ENCODE assay signal across 22 cellular contexts in genomic region chr17:14918540-14918939, GRCh38.
DNase-seq lines count a peak whose midpoint lies in the region; TF ChIP-seq lines count a peak whose summit lies in the region.
"Had no signal": no experiment of that assay in that cellular context is flagged by ENCODE, and none has a peak within 500 bp of the region (broad histone marks: within the 10 kb centered on the region; RNA-seq: fewer than 3 reads in every experiment).

No MANE protein-coding gene starts in this region.

- no peak overlapping the region for H2AFZ ChIP-seq in mesenchymal stem cell (ENCODE audit: low read depth, low read length)

- DNase-seq in AG10803 (ENCODE audit: low read depth) (peak; percentile 35), choroid plexus epithelial cell (ENCODE audit: low read depth) (peak; percentile 68), mesenchymal stem cell (peak; percentile 59), spleen (no peak), dermis blood vessel endothelial cell (no peak), Peyer's patch (no peak), Caco-2 (no peak)
- DNase-seq: activated CD4-positive, alpha-beta T cell treated with anti-CD3 and anti-CD28 coated beads, Interleukin-2, amount 50 U/mL, for 1 hour; activated effector memory CD4-positive, alpha-beta T cell treated with anti-CD3 and anti-CD28 coated beads, Interleukin-2, amount 50 U/mL, for 16 hours; DMS153; effector memory CD8-positive, alpha-beta T cell; hypothalamus; Kasumi-1; natural killer cell; NCI-H1092 treated with DMSO at 0.1 percent for 48 hours; NCI-H2081 treated with DMSO at 0.1 percent for 48 hours; NCI-H510A; psoas muscle; stimulated activated CD4-positive, alpha-beta T cell treated with anti-CD3 and anti-CD28 coated beads, Interleukin-12 subunit alpha, Interleukin-12 subunit beta, amount 100 ng/mL, for 4 hours had no signal

- H3K4me1 ChIP-seq in HUES64 (ENCODE audit: insufficient read depth, low read length) (peaks cover 25% of the 10 kb centered on the region), mesenchymal stem cell (ENCODE audit: control insufficient read depth, insufficient read depth, low read depth, low read length) (peaks cover 2% of the 10 kb centered on the region), spleen (no peaks in the 10 kb centered on the region), Peyer's patch (no peaks in the 10 kb centered on the region), Caco-2 (no peaks in the 10 kb centered on the region)
- H3K4me1 ChIP-seq: psoas muscle had no signal

- no peak overlapping the region for H3K23ac ChIP-seq in mesenchymal stem cell (ENCODE audit: low read length in 2 of 2)

- H2BK15ac ChIP-seq in mesenchymal stem cell (ENCODE audit: low read depth, poor library complexity, severe bottlenecking): no peak overlapping the region

- H3K9me3 ChIP-seq in HUES64 (ENCODE audit: insufficient read depth, low read depth, low read length) (peaks cover 5% of the 10 kb centered on the region; the same call in 1 of the 2 replicates), mesenchymal stem cell (ENCODE audit: control insufficient read depth, low read length) (no peaks in the 10 kb centered on the region), spleen (peaks cover 0 to 12% (median 6%) of the 10 kb centered on the region in 8 donors), Peyer's patch (no peaks in the 10 kb centered on the region), Caco-2 (no peaks in the 10 kb centered on the region)
- H3K9me3 ChIP-seq: psoas muscle had no signal

- no peaks in the 10 kb centered on the region for H3K36me3 Mint-ChIP-seq in Caco-2 (ENCODE audit: insufficient read depth, unreplicated experiment)
- H3K36me3 Mint-ChIP-seq: CD14-positive monocyte, memory B cell, natural killer cell had no signal

- H3K27ac Mint-ChIP-seq in Caco-2 (ENCODE audit: unreplicated experiment): no peak overlapping the region
- H3K27ac Mint-ChIP-seq: effector memory CD8-positive, alpha-beta T cell; memory B cell; natural killer cell had no signal

- CTCF ChIA-PET in Caco-2 (lab: Charles Lee): no interaction called here

- intact Hi-C loops in spleen (cut with DNase I; ENCODE audit: low total_unique reads) (no loop called here), Caco-2 (cut with micrococcal nuclease; ENCODE audit: unreplicated experiment) (no loop called here)

- no peaks in the 10 kb centered on the region for H3K27me3 ChIP-seq in HUES64 (ENCODE audit: insufficient read depth, low read length)
- H3K27me3 ChIP-seq in mesenchymal stem cell (ENCODE audit: control insufficient read depth in 1 of 2, insufficient read depth in 1 of 2, low read length in 2 of 2): no peaks in the 10 kb centered on the region
- H3K27me3 ChIP-seq in spleen (replicated peaks in 1 of 7): no peaks in the 10 kb centered on the region
- no peaks in the 10 kb centered on the region for H3K27me3 ChIP-seq in Peyer's patch
- H3K27me3 ChIP-seq in Caco-2 (replicated peaks; ENCODE audit: control insufficient read depth, insufficient read depth, low read length): no peaks in the 10 kb centered on the region

- H3K4ac ChIP-seq in mesenchymal stem cell (ENCODE audit: low read depth in 1 of 2, low read length in 2 of 2): no peak overlapping the region

- H3K27ac ChIP-seq in HUES64 (ENCODE audit: low read depth, low read length): peak overlapping the region; percentile 34; the same call in 1 of the 2 replicates
- H3K27ac ChIP-seq in mesenchymal stem cell (ENCODE audit: low read length, poor library complexity, severe bottlenecking): no peak overlapping the region
- no peak overlapping the region for H3K27ac ChIP-seq in spleen
- H3K27ac ChIP-seq in Peyer's patch: no peak overlapping the region
- H3K27ac ChIP-seq: psoas muscle had no signal

- H3K9ac ChIP-seq in HUES64 (ENCODE audit: low read depth, low read length): no peak overlapping the region
- no peak overlapping the region for H3K9ac ChIP-seq in mesenchymal stem cell (ENCODE audit: low read length)

- no peak overlapping the region for H3K4me2 ChIP-seq in mesenchymal stem cell (ENCODE audit: low read length, poor library complexity, severe bottlenecking)

- H4K91ac ChIP-seq in mesenchymal stem cell (ENCODE audit: low read length): no peak overlapping the region

- H2BK5ac ChIP-seq in mesenchymal stem cell (ENCODE audit: low read depth, low read length, poor library complexity, severe bottlenecking): no peak overlapping the region

- WGBS in HUES64: 64% methylated on average over 2 of the region's 4 CpGs
- WGBS in mesenchymal stem cell: 38% methylated on average over 2 of the region's 4 CpGs
- 31 to 47% (median 41%) methylated on average over 4 of the region's 4 CpGs for WGBS in spleen, 5 donors

- POLR2A ChIA-PET in Caco-2 (lab: Charles Lee): no interaction called here

- no peak overlapping the region for H3K14ac ChIP-seq in mesenchymal stem cell (ENCODE audit: low read length in 2 of 2)

- BruUV-seq in Caco-2 (replicated peaks; lab: Mats Ljungman, UMichigan): no TSS peak

- H3K79me1 ChIP-seq in mesenchymal stem cell (replicated peaks; ENCODE audit: low read length, poor library complexity, severe bottlenecking): no peaks in the 10 kb centered on the region

- no peaks in the 10 kb centered on the region for H3K4me1 Mint-ChIP-seq in Caco-2 (ENCODE audit: low read depth, unreplicated experiment)
- H3K4me1 Mint-ChIP-seq: memory B cell, natural killer cell had no signal

- no peak for TF ChIP-seq CTCF in AG10803 (conservative IDR thresholded peaks at IDR 0.05; ENCODE audit: low read length)
- TF ChIP-seq CTCF in choroid plexus epithelial cell (conservative IDR thresholded peaks at IDR 0.05; ENCODE audit: low read depth, low read length): no peak
- TF ChIP-seq CTCF in spleen (IDR thresholded peaks at IDR 0.05 in 8 of 11, conservative IDR thresholded peaks at IDR 0.05 in 3 of 11): no peak
- no peak for TF ChIP-seq CTCF in Peyer's patch (IDR thresholded peaks at IDR 0.05)
- TF ChIP-seq CTCF in Caco-2 (IDR thresholded peaks at IDR 0.05; ENCODE audit: insufficient read depth in 1 of 2, low read depth in 1 of 2, low read length in 1 of 2, severe bottlenecking in 1 of 2, unreplicated experiment in 1 of 2): no peak

- peaks cover 2% of the 10 kb centered on the region for H3K27me3 Mint-ChIP-seq in Caco-2 (ENCODE audit: insufficient read depth, unreplicated experiment)
- H3K27me3 Mint-ChIP-seq: memory B cell had no signal

- H3K18ac ChIP-seq in mesenchymal stem cell (ENCODE audit: low read depth in 1 of 2, low read length in 2 of 2): no peak overlapping the region

- H3K4me3 ChIP-seq in AG10803 (ENCODE audit: low read length): no peak overlapping the region
- H3K4me3 ChIP-seq in HUES64 (ENCODE audit: low read length): no peak overlapping the region
- no peak overlapping the region for H3K4me3 ChIP-seq in choroid plexus epithelial cell (ENCODE audit: low read depth, low read length)
- H3K4me3 ChIP-seq in mesenchymal stem cell (ENCODE audit: insufficient read depth in 1 of 2, low read depth in 1 of 2, low read length in 2 of 2): no peak overlapping the region
- no peak overlapping the region for H3K4me3 ChIP-seq in spleen
- H3K4me3 ChIP-seq in Peyer's patch: no peak overlapping the region
- H3K4me3 ChIP-seq in Caco-2 (ENCODE audit: low read depth, low read length): no peak overlapping the region
- H3K4me3 ChIP-seq: psoas muscle had no signal

- H2AK5ac ChIP-seq in mesenchymal stem cell (ENCODE audit: low read length, severe bottlenecking): no peak overlapping the region

- no peak overlapping the region for H2BK12ac ChIP-seq in mesenchymal stem cell (ENCODE audit: low read length in 2 of 2)

- H4K8ac ChIP-seq in mesenchymal stem cell (ENCODE audit: low read length): no peak overlapping the region

- H2BK120ac ChIP-seq in mesenchymal stem cell (ENCODE audit: low read depth, low read length): no peak overlapping the region

- H3K36me3 ChIP-seq in HUES64 (ENCODE audit: insufficient read depth, low read length) (no peaks in the 10 kb centered on the region), mesenchymal stem cell (ENCODE audit: control insufficient read depth in 1 of 2, insufficient read depth in 2 of 2, low read depth in 1 of 2, low read length in 2 of 2) (no peaks in the 10 kb centered on the region), spleen (no peaks in the 10 kb centered on the region), Peyer's patch (no peaks in the 10 kb centered on the region), Caco-2 (ENCODE audit: control insufficient read depth, insufficient read depth, low read length) (no peaks in the 10 kb centered on the region)

- H3K4me3 Mint-ChIP-seq in Caco-2 (ENCODE audit: unreplicated experiment): no peak overlapping the region
- H3K4me3 Mint-ChIP-seq: CD14-positive monocyte; effector memory CD8-positive, alpha-beta T cell; memory B cell; natural killer cell had no signal

- H3K9me3 Mint-ChIP-seq in Caco-2 (ENCODE audit: unreplicated experiment): no peaks in the 10 kb centered on the region
- H3K9me3 Mint-ChIP-seq: effector memory CD8-positive, alpha-beta T cell; natural killer cell had no signal

- TF ChIP-seq POLR2A in spleen (IDR thresholded peaks at IDR 0.05) (no peak), Peyer's patch (IDR thresholded peaks at IDR 0.05) (no peak)

Comparison
In these comparisons a context has a peak if more than half of its experiments do, and no peak if none do; other contexts are left out.
1. DNase-seq: peak in AG10803 (single experiment), choroid plexus epithelial cell (single experiment) and mesenchymal stem cell (single experiment); none in spleen (single experiment), dermis blood vessel endothelial cell (single experiment), Peyer's patch (0 of 3) and Caco-2 (0 of 2).